In the genomic region with DNA sequence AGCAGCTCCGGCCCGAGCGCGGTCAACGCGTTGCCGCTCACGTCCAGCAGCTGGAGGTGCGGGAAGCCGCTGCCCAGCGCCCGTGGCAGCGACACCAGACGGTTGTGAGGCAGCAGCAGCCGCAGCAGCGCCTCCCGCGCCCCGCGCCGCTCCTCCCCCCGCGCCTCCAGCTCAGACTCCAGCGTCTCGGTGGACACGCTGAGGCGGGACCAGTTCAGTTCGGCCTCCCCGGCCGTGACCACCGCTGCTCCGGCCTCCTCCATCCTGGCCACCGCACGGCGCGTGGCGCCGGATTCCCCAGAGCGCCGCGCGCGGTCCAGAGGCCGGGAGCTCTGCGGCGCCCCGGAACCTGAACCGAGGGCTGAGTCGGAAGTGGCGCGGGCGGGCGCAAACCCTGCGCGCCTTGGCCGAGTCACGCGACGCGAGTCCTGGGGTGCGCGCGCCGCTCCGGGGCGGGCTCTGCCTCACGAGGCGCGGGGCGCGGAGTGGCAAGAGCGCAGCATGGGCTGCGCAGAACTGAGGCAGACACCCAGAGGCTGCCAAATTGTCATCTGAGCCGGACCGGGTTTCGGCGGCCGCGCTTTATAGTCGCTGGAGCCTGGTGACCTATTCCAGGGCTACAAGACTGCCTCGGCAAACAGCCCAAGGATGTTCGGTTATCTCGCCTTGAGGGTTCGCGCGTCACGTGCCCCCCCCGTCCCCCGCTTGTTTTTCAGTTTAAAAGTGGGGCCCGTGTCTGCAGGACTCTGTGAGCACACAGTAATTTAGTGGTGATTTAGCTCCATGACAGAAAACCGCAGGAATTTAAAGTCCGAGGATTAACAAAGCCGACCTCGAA, we compare ENCODE assay signal across 8 cellular contexts. TPM values are rescaled to one million over a fixed set of nuclear protein-coding genes. Genes with fewer than 3 reads are reported as not detected.
DNase-seq lines count a peak whose midpoint lies in the region; ATAC-seq and TF ChIP-seq lines count a peak whose summit lies in the region.

A gene (minus strand): TSS at position 374 of the 838 bp plus-strand sequence. CDS start 111 bp downstream, at position 263.

- H3K36me3 Mint-ChIP-seq in activated T-helper 1 cell treated with anti-CD3 and anti-CD28 coated beads, Interleukin-12 subunit alpha, Interleukin-12 subunit beta, Interleukin-2, Interleukin-4 antibody, amounts not matched to agents 30 ng/mL and 10 ng/mL and 1 ng/mL, durations not matched to agents 14 hours and 24 hours and 36 hours (ENCODE audit: low read depth), result peaks cover 21% of the 10 kb centered on the region
- peaks cover 0 to 12% (median 0%) of the 10 kb centered on the region in 3 donors for H3K36me3 Mint-ChIP-seq in naive thymus-derived CD8-positive, alpha-beta T cell

- H3K4me2 ChIP-seq in fibroblast of lung (ENCODE audit: extremely low read depth, insufficient read depth, low read length), result peak within 1 kb of the TSS; percentile 95

- peak within 1 kb of the TSS; percentile 85 for H3K9ac ChIP-seq in fibroblast of lung (ENCODE audit: insufficient read depth, low read length)

- H3K27me3 Mint-ChIP-seq in activated T-helper 1 cell treated with anti-CD3 and anti-CD28 coated beads, Interleukin-12 subunit alpha, Interleukin-12 subunit beta, Interleukin-2, Interleukin-4 antibody, amounts not matched to agents 30 ng/mL and 10 ng/mL and 1 ng/mL, durations not matched to agents 14 hours and 24 hours and 36 hours (ENCODE audit: insufficient read depth), result peaks cover 26% of the 10 kb centered on the region
- H3K27me3 Mint-ChIP-seq in naive thymus-derived CD8-positive, alpha-beta T cell, result peaks cover 0 to 5% (median 0%) of the 10 kb centered on the region in 5 donors

- no peaks in the 10 kb centered on the region for H3K9me3 ChIP-seq in fibroblast of lung (ENCODE audit: control insufficient read depth, insufficient read depth, low read depth, low read length)

- H3K27me3 ChIP-seq in fibroblast of lung (ENCODE audit: control insufficient read depth, insufficient read depth, low read length), result peaks cover 2% of the 10 kb centered on the region

- peak; percentile 12 to 23 for TF ChIP-seq CTCF in fibroblast of lung (conservative IDR thresholded peaks at IDR 0.05 in 1 of 2, IDR thresholded peaks at IDR 0.05 in 1 of 2; ENCODE audit: low read depth in 1 of 2, low read length in 2 of 2)

- peak within 1 kb of the TSS; percentile 92 for H3K4me3 Mint-ChIP-seq in activated T-helper 1 cell treated with anti-CD3 and anti-CD28 coated beads, Interleukin-12 subunit alpha, Interleukin-12 subunit beta, Interleukin-2, Interleukin-4 antibody, amounts not matched to agents 30 ng/mL and 10 ng/mL and 1 ng/mL, durations not matched to agents 14 hours and 24 hours and 36 hours
- H3K4me3 Mint-ChIP-seq in naive thymus-derived CD8-positive, alpha-beta T cell, result peak within 1 kb of the TSS; percentile 88 to 97 (median 94)

- peak; percentile 90 for ATAC-seq in naive thymus-derived CD8-positive, alpha-beta T cell

- DNase-seq in ELF-1 (ENCODE audit: low read depth, low spot score) (peak; percentile 87), GOT3 (lab: John Stamatoyannopoulos, UW) (peak; percentile 74), LHCN-M2 (ENCODE audit: low read depth) (peak; percentile 96), RPMI7951 (ENCODE audit: low read depth) (peak; percentile 96), fibroblast of lung (ENCODE audit: low read depth in 2 of 2) (peak; percentile 90 to 95)
- DNase-seq in activated T-helper 1 cell treated with anti-CD3 and anti-CD28 coated beads, Interleukin-12 subunit alpha, Interleukin-12 subunit beta, Interleukin-2, Interleukin-4 antibody, amounts not matched to agents 30 ng/mL and 10 ng/mL and 1 ng/mL, durations not matched to agents 14 hours and 24 hours and 36 hours (ENCODE audit: low spot score), result peak; percentile 87
- peak; percentile 81 to 94 (median 89) for DNase-seq in naive thymus-derived CD8-positive, alpha-beta T cell
- DNase-seq in stimulated activated naive CD4-positive, alpha-beta T cell (lab: John Stamatoyannopoulos, UW), result peak; percentile 80 to 94 (median 86)

- H3K4me1 ChIP-seq in fibroblast of lung (ENCODE audit: control insufficient read depth, extremely low read depth, insufficient read depth, low read length), result no peaks in the 10 kb centered on the region

- peaks cover 46% of the 10 kb centered on the region for H3K4me1 Mint-ChIP-seq in activated T-helper 1 cell treated with anti-CD3 and anti-CD28 coated beads, Interleukin-12 subunit alpha, Interleukin-12 subunit beta, Interleukin-2, Interleukin-4 antibody, amounts not matched to agents 30 ng/mL and 10 ng/mL and 1 ng/mL, durations not matched to agents 14 hours and 24 hours and 36 hours (ENCODE audit: low read depth)
- peaks cover 25 to 49% (median 45%) of the 10 kb centered on the region in 4 donors for H3K4me1 Mint-ChIP-seq in naive thymus-derived CD8-positive, alpha-beta T cell

- POLR2A ChIA-PET in naive thymus-derived CD8-positive, alpha-beta T cell (lab: Charles Lee), result interaction anchor here (0.9 to 2.8 kb wide), 14 partner anchors 9 to 1108 kb away, joined by 3 to 52 read pairs (median 8); a partner anchor contains a TSS

- H3K79me2 ChIP-seq in fibroblast of lung (ENCODE audit: control insufficient read depth, insufficient read depth, low read length), result peaks cover 42% of the 10 kb centered on the region

- H3K27ac Mint-ChIP-seq in activated T-helper 1 cell treated with anti-CD3 and anti-CD28 coated beads, Interleukin-12 subunit alpha, Interleukin-12 subunit beta, Interleukin-2, Interleukin-4 antibody, amounts not matched to agents 30 ng/mL and 10 ng/mL and 1 ng/mL, durations not matched to agents 14 hours and 24 hours and 36 hours, result peak within 1 kb of the TSS; percentile 88
- H3K27ac Mint-ChIP-seq in naive thymus-derived CD8-positive, alpha-beta T cell, result peak within 1 kb of the TSS; percentile 82 to 97 (median 96)

- peak within 1 kb of the TSS; percentile 83 to 92 (median 89) for H3K4me3 ChIP-seq in fibroblast of lung (replicated peaks in 1 of 4; ENCODE audit: control extremely low read depth in 1 of 4, insufficient read depth in 1 of 4, low read depth in 3 of 4, low read length in 4 of 4)

- H2AFZ ChIP-seq in fibroblast of lung (ENCODE audit: low read length), result peak within 1 kb of the TSS; percentile 79

- H3K27ac ChIP-seq in fibroblast of lung (ENCODE audit: insufficient read depth, low read length), result peak within 1 kb of the TSS; percentile 66

- H3K36me3 ChIP-seq in fibroblast of lung (ENCODE audit: control insufficient read depth, insufficient read depth, low read length), result no peaks in the 10 kb centered on the region

- intact Hi-C loops in activated T-helper 1 cell treated with anti-CD3 and anti-CD28 coated beads, Interleukin-12 subunit alpha, Interleukin-12 subunit beta, Interleukin-2, Interleukin-4 antibody, amounts not matched to agents 30 ng/mL and 10 ng/mL and 1 ng/mL, durations not matched to agents 14 hours and 24 hours and 36 hours (cut with micrococcal nuclease), result loop anchor here (1.0 to 10.0 kb wide), 14 partner anchors 11 to 1086 kb away; a partner anchor contains a TSS

- no peaks in the 10 kb centered on the region for H3K9me3 Mint-ChIP-seq in activated T-helper 1 cell treated with anti-CD3 and anti-CD28 coated beads, Interleukin-12 subunit alpha, Interleukin-12 subunit beta, Interleukin-2, Interleukin-4 antibody, amounts not matched to agents 30 ng/mL and 10 ng/mL and 1 ng/mL, durations not matched to agents 14 hours and 24 hours and 36 hours
- no peaks in the 10 kb centered on the region for H3K9me3 Mint-ChIP-seq in naive thymus-derived CD8-positive, alpha-beta T cell

- H4K20me1 ChIP-seq in fibroblast of lung (ENCODE audit: control insufficient read depth, extremely low read depth, insufficient read depth, low read length), result no peaks in the 10 kb centered on the region

RNA-seq across cellular contexts. Expression of the gene that starts here (rescaled TPM):
- total RNA-seq in LHCN-M2 (2014; rRNA removed), result 34.2 and 35.1 TPM in 2 replicates
- polyA plus RNA-seq in LHCN-M2 (2012), result 3.9 TPM
- 50.5 and 58.9 TPM in 2 replicates for total RNA-seq in RPMI7951 (2014; rRNA removed; shearing (Covaris generic))
- total RNA-seq in activated T-helper 1 cell treated with anti-CD3 and anti-CD28 coated beads, Interleukin-12 subunit alpha, Interleukin-12 subunit beta, Interleukin-2, Interleukin-4 antibody, amounts not matched to agents 30 ng/mL and 10 ng/mL and 1 ng/mL, durations not matched to agents 14 hours and 24 hours and 36 hours, result 26.9 and 27.4 TPM in 2 replicates
- 19.8 and 21.1 TPM in 2 replicates for total RNA-seq in fibroblast of lung
- 19.5 and 21.7 TPM in 2 replicates for polyA plus RNA-seq in fibroblast of lung
- 11.2 and 14.4 TPM in 2 replicates for polyA plus RNA-seq in fibroblast of lung (2012)
- 1.3 and 2.0 TPM in 2 replicates for polyA minus RNA-seq in fibroblast of lung (ENCODE audit: low replicate concordance)
- 10 to 100 TPM; 19.8 to 20.3 TPM for total RNA-seq in naive thymus-derived CD8-positive, alpha-beta T cell
- 1 to 10 TPM; 8.1 to 8.7 (median 8.5) TPM for polyA plus RNA-seq in naive thymus-derived CD8-positive, alpha-beta T cell

Comparison
In these comparisons a context has a peak if more than half of its experiments do, and no peak if none do; other contexts are left out.
1. Peak in every context shown above with its lines: DNase-seq, ATAC-seq, H3K4me3 ChIP-seq and H3K27ac ChIP-seq.